8 cellular contexts compared by ENCODE assay signal in genomic region chr17:77449908-77450741, GRCh38.
DNase-seq lines count a peak whose midpoint lies in the region; ATAC-seq and TF ChIP-seq lines count a peak whose summit lies in the region.

No MANE protein-coding gene starts in this region.

- peak overlapping the region; percentile 31 for H4K12ac ChIP-seq in trophoblast cell (ENCODE audit: low read depth, low read length)

- peak overlapping the region; percentile 88 for H3K18ac ChIP-seq in trophoblast cell (ENCODE audit: low read length)

- peak overlapping the region; percentile 87 for H3K4ac ChIP-seq in trophoblast cell (ENCODE audit: low read depth, low read length)

- peak; percentile 35 to 72 (median 55) for ATAC-seq in heart right ventricle
- no peak for ATAC-seq in GM19463 (IDR thresholded peaks at IDR 0.05; ENCODE audit: unreplicated experiment)
- ATAC-seq in GM18858 (IDR thresholded peaks at IDR 0.05; ENCODE audit: unreplicated experiment) = no peak

- H4K8ac ChIP-seq in trophoblast cell (ENCODE audit: low read depth, low read length) = peak overlapping the region; percentile 82

- peaks cover 16 to 50% of the 10 kb centered on the region in 2 donors for H3K36me3 Mint-ChIP-seq in CD4-positive, alpha-beta memory T cell
- peaks cover 2% of the 10 kb centered on the region for H3K36me3 Mint-ChIP-seq in activated naive CD8-positive, alpha-beta T cell

- peak overlapping the region; percentile 81 to 100 (median 98) for H3K27ac Mint-ChIP-seq in CD4-positive, alpha-beta memory T cell
- peak overlapping the region; percentile 99 for H3K27ac Mint-ChIP-seq in activated naive CD8-positive, alpha-beta T cell

- peak overlapping the region; percentile 93 for H4K91ac ChIP-seq in trophoblast cell (ENCODE audit: low read depth, low read length)

- peaks cover 65% of the 10 kb centered on the region for H3K4me1 ChIP-seq in CD4-positive, alpha-beta memory T cell (ENCODE audit: insufficient read depth, low read length)
- H3K4me1 ChIP-seq in heart right ventricle (peaks cover 51 to 96% (median 90%) of the 10 kb centered on the region in 9 donors), trophoblast cell (ENCODE audit: control insufficient read depth in 1 of 2, insufficient read depth in 2 of 2, low read length in 2 of 2) (peaks cover 55 to 62% of the 10 kb centered on the region in 2 experiments)

- TF ChIP-seq CTCF in heart right ventricle (IDR thresholded peaks at IDR 0.05) = no peak

- H3K4me2 ChIP-seq in trophoblast cell (ENCODE audit: low read length) = peak overlapping the region; percentile 62

- peaks cover 40% of the 10 kb centered on the region for H3K79me1 ChIP-seq in trophoblast cell (ENCODE audit: low read length)

- peaks cover 6% of the 10 kb centered on the region for H3K36me3 ChIP-seq in CD4-positive, alpha-beta memory T cell (ENCODE audit: insufficient read depth, low read length)
- peaks cover 0 to 6% (median 0%) of the 10 kb centered on the region in 9 donors for H3K36me3 ChIP-seq in heart right ventricle
- H3K36me3 ChIP-seq in trophoblast cell (ENCODE audit: control insufficient read depth in 1 of 2, insufficient read depth in 2 of 2, low read length in 2 of 2) = no peaks in the 10 kb centered on the region

- POLR2A ChIA-PET in CD4-positive, alpha-beta memory T cell (lab: Charles Lee; ENCODE audit: partially characterized antibody) = interaction anchor here (0.8 to 97.0 kb wide), 12 partner anchors 19 to 680 kb away, joined by 3 to 6031 read pairs (median 8); partner anchors contain the start of genes TMC8 and TNRC6C

- no peaks in the 10 kb centered on the region for H3K27me3 Mint-ChIP-seq in CD4-positive, alpha-beta memory T cell
- no peaks in the 10 kb centered on the region for H3K27me3 Mint-ChIP-seq in activated naive CD8-positive, alpha-beta T cell

- no peak for DNase-seq in CD4-positive, alpha-beta memory T cell
- DNase-seq in MV-4-11 (lab: John Stamatoyannopoulos, UW) (peak; percentile 17), heart right ventricle (peak; percentile 83 to 85), trophoblast cell (no peak), LoVo (ENCODE audit: low spot score) (no peak)

- peak overlapping the region; percentile 94 to 96 for H3K4me3 ChIP-seq in CD4-positive, alpha-beta memory T cell (ENCODE audit: low read length in 2 of 2)
- peak overlapping the region in 9 of 10 donors; percentile 50 to 76 (median 59) for H3K4me3 ChIP-seq in heart right ventricle
- H3K4me3 ChIP-seq in trophoblast cell (ENCODE audit: low read depth, low read length) = peak overlapping the region; percentile 78

- peak overlapping the region; percentile 97 for H2BK5ac ChIP-seq in trophoblast cell (ENCODE audit: low read depth, low read length, poor library complexity)

- H3K27ac ChIP-seq in CD4-positive, alpha-beta memory T cell (ENCODE audit: low read depth, low read length) = peak overlapping the region; percentile 73
- H3K27ac ChIP-seq in heart right ventricle (peak overlapping the region; percentile 63 to 94 (median 84)), trophoblast cell (ENCODE audit: low read depth, low read length) (peak overlapping the region; percentile 92)

- H3K27me3 ChIP-seq in CD4-positive, alpha-beta memory T cell (ENCODE audit: insufficient read depth, low read length) = no peaks in the 10 kb centered on the region
- H3K27me3 ChIP-seq in heart right ventricle = no peaks in the 10 kb centered on the region
- H3K27me3 ChIP-seq in trophoblast cell (ENCODE audit: insufficient read depth, low read length) = no peaks in the 10 kb centered on the region

- peak overlapping the region; percentile 79 for H3K9ac ChIP-seq in trophoblast cell (ENCODE audit: low read length)

- peak overlapping the region; percentile 90 to 100 (median 95) for H3K4me3 Mint-ChIP-seq in CD4-positive, alpha-beta memory T cell
- H3K4me3 Mint-ChIP-seq in activated naive CD8-positive, alpha-beta T cell = peak overlapping the region; percentile 98

- H3K14ac ChIP-seq in trophoblast cell (ENCODE audit: low read length) = peak overlapping the region; percentile 91

- 17 to 27% methylated on average over 19 to 23 of the region's 23 CpGs for WGBS in heart right ventricle, 2 donors
- WGBS in trophoblast cell (ENCODE audit: extremely low coverage, insufficient coverage, insufficient read length) = no CpG with 5 or more reads among the region's 23 CpGs

- H3K79me2 ChIP-seq in trophoblast cell (ENCODE audit: control insufficient read depth, insufficient read depth, low read length, poor library complexity) = peaks cover 38% of the 10 kb centered on the region

- H2BK120ac ChIP-seq in trophoblast cell (ENCODE audit: insufficient read depth, low read length, poor library complexity) = peak overlapping the region; percentile 90

- no peak overlapping the region for H3K23ac ChIP-seq in trophoblast cell (ENCODE audit: low read length)

- H3K9me3 Mint-ChIP-seq in CD4-positive, alpha-beta memory T cell = peaks cover 0 to 9% (median 0%) of the 10 kb centered on the region in 8 donors
- H3K9me3 Mint-ChIP-seq in activated naive CD8-positive, alpha-beta T cell (ENCODE audit: low read depth) = no peaks in the 10 kb centered on the region

- H3K9me3 ChIP-seq in CD4-positive, alpha-beta memory T cell (ENCODE audit: control insufficient read depth in 1 of 2, low read length in 2 of 2) = no peaks in the 10 kb centered on the region
- H3K9me3 ChIP-seq in heart right ventricle = no peaks in the 10 kb centered on the region
- peaks cover 1% of the 10 kb centered on the region for H3K9me3 ChIP-seq in trophoblast cell (ENCODE audit: insufficient read depth, low read depth, low read length)

- intact Hi-C loops in CD4-positive, alpha-beta memory T cell (cut with micrococcal nuclease) = loop anchor here (5.0 kb wide), 1 partner anchor 677 kb away; the partner anchor contains the start of gene TMC6
- intact Hi-C loops in heart right ventricle (cut with DNase I) = no loop called here

- H3K4me1 Mint-ChIP-seq in CD4-positive, alpha-beta memory T cell = peaks cover 31 to 92% (median 52%) of the 10 kb centered on the region in 4 donors
- peaks cover 58% of the 10 kb centered on the region for H3K4me1 Mint-ChIP-seq in activated naive CD8-positive, alpha-beta T cell (ENCODE audit: low read depth)

- H2AFZ ChIP-seq in trophoblast cell (ENCODE audit: insufficient read depth, low read length, poor library complexity) = peak overlapping the region; percentile 51

- H2BK12ac ChIP-seq in trophoblast cell (ENCODE audit: low read length) = peak overlapping the region; percentile 78

- peak overlapping the region; percentile 87 for H2AK5ac ChIP-seq in trophoblast cell (ENCODE audit: low read length)

- CTCF ChIA-PET in CD4-positive, alpha-beta memory T cell (lab: Charles Lee; ENCODE audit: partially characterized antibody) = interaction anchor here (1.1 to 3.4 kb wide), 10 partner anchors 9 to 119 kb away, joined by 3 to 32 read pairs (median 8); no protein-coding TSS in a partner anchor

Comparison
In these comparisons a context has a peak if more than half of its experiments do, and no peak if none do; other contexts are left out.
1. DNase-seq: peak in MV-4-11 (single experiment) and heart right ventricle (2 of 2); none in CD4-positive, alpha-beta memory T cell (0 of 5), trophoblast cell (0 of 2) and LoVo (single experiment).
2. ATAC-seq: peak in heart right ventricle (8 of 8); none in GM19463 (single experiment) and GM18858 (single experiment).
3. Peak in every context shown above with its lines, with median percentiles within 50 percentile points of each other: H3K27ac ChIP-seq and H3K4me3 ChIP-seq.